Comparison of ENCODE assay signal across 16 cellular contexts in genomic region chr2:237718277-237718634, GRCh38.
DNase-seq lines count a peak whose midpoint lies in the region; ATAC-seq and TF ChIP-seq lines count a peak whose summit lies in the region.
"Had no signal": no experiment of that assay in that cellular context is flagged by ENCODE, and none has a peak within 500 bp of the region (broad histone marks: within the 10 kb centered on the region; RNA-seq: fewer than 3 reads in every experiment).

No MANE protein-coding gene starts in this region.

- ATAC-seq in CD8-positive, alpha-beta T cell: no peak
- ATAC-seq in gastroesophageal sphincter (no peak), Right ventricle myocardium inferior (no peak), HG02852 (IDR thresholded peaks at IDR 0.05; ENCODE audit: unreplicated experiment) (no peak)
- ATAC-seq: GM23338 had no signal

- H3K27ac ChIP-seq in CD8-positive, alpha-beta T cell (ENCODE audit: low read depth, low read length): no peak overlapping the region
- peak overlapping the region; percentile 84 for H3K27ac ChIP-seq in VCaP
- H3K27ac ChIP-seq in gastroesophageal sphincter: peak overlapping the region in 3 of 4 donors; percentile 59 to 85 (median 81)
- H3K27ac ChIP-seq: ovary had no signal

- no peaks in the 10 kb centered on the region for H3K27me3 Mint-ChIP-seq in CD8-positive, alpha-beta T cell (ENCODE audit: low read depth)
- H3K27me3 Mint-ChIP-seq in osteocyte (ENCODE audit: unreplicated experiment): no peaks in the 10 kb centered on the region

- TF ChIP-seq POLR2A in gastroesophageal sphincter (IDR thresholded peaks at IDR 0.05): no peak

- CTCF ChIA-PET in CD8-positive, alpha-beta T cell (lab: Charles Lee): no interaction called here

- POLR2A ChIA-PET in CD8-positive, alpha-beta T cell (lab: Charles Lee): no interaction called here

- 81 to 85% methylated on average over 7 to 9 of the region's 9 CpGs for WGBS in gastroesophageal sphincter (ENCODE audit: low coverage in 1 of 2), 2 donors

- H3K27ac Mint-ChIP-seq in CD8-positive, alpha-beta T cell: peak overlapping the region; percentile 32
- H3K27ac Mint-ChIP-seq in osteocyte (ENCODE audit: unreplicated experiment): peak overlapping the region; percentile 48
- H3K27ac Mint-ChIP-seq: GM23338 had no signal

- no peak for DNase-seq in CD8-positive, alpha-beta T cell
- DNase-seq in osteocyte (ENCODE audit: extremely low spot score, unreplicated experiment): peak; percentile 53
- no peak for DNase-seq in Right ventricle myocardium inferior (ENCODE audit: missing footprints)
- no peak for DNase-seq in iPS-NIHi7 (ENCODE audit: extremely low spot score)
- no peak for DNase-seq in NCI-H1436 treated with DMSO at 0.1 percent for 48 hours (lab: John Stamatoyannopoulos, UW)
- DNase-seq: MG63; NCI-H2029; NCI-H748 treated with DMSO at 0.1 percent for 48 hours; ovary; small intestine; stimulated activated naive CD4-positive, alpha-beta T cell treated with Interleukin-2 at 50 U/mL for 16 hours; SW 1271 had no signal

- H3K36me3 Mint-ChIP-seq in CD8-positive, alpha-beta T cell: peaks cover 58% of the 10 kb centered on the region
- peaks cover 9% of the 10 kb centered on the region for H3K36me3 Mint-ChIP-seq in osteocyte (ENCODE audit: unreplicated experiment)

- intact Hi-C loops in CD8-positive, alpha-beta T cell (cut with DNase I, micrococcal nuclease): no loop called here
- intact Hi-C loops in Right ventricle myocardium inferior (cut with DNase I): no loop called here

- H3K4me1 Mint-ChIP-seq in CD8-positive, alpha-beta T cell (ENCODE audit: low read depth): peaks cover 68% of the 10 kb centered on the region
- peaks cover 46% of the 10 kb centered on the region for H3K4me1 Mint-ChIP-seq in osteocyte (ENCODE audit: unreplicated experiment)

- no peak for TF ChIP-seq EP300 in gastroesophageal sphincter (IDR thresholded peaks at IDR 0.05)

- H3K27me3 ChIP-seq in CD8-positive, alpha-beta T cell (ENCODE audit: insufficient read depth, low read length): no peaks in the 10 kb centered on the region
- no peaks in the 10 kb centered on the region for H3K27me3 ChIP-seq in gastroesophageal sphincter
- H3K27me3 ChIP-seq: MG63, ovary had no signal

- peaks cover 11% of the 10 kb centered on the region for H3K4me1 ChIP-seq in CD8-positive, alpha-beta T cell (ENCODE audit: insufficient read depth, low read length)
- H3K4me1 ChIP-seq in gastroesophageal sphincter: peaks cover 11 to 88% (median 16%) of the 10 kb centered on the region in 3 donors

- no peak overlapping the region for H3K4me3 ChIP-seq in CD8-positive, alpha-beta T cell (ENCODE audit: low read depth, low read length)
- H3K4me3 ChIP-seq in gastroesophageal sphincter: no peak overlapping the region
- H3K4me3 ChIP-seq: GM23338, MG63, ovary had no signal

- TF ChIP-seq CTCF in CD8-positive, alpha-beta T cell (IDR thresholded peaks at IDR 0.05): no peak
- TF ChIP-seq CTCF in VCaP (conservative IDR thresholded peaks at IDR 0.05) (no peak), gastroesophageal sphincter (IDR thresholded peaks at IDR 0.05) (no peak), osteocyte (IDR thresholded peaks at IDR 0.05) (no peak)

- no peaks in the 10 kb centered on the region for H3K9me3 ChIP-seq in CD8-positive, alpha-beta T cell (ENCODE audit: low read length)
- H3K9me3 ChIP-seq in gastroesophageal sphincter: no peaks in the 10 kb centered on the region
- H3K9me3 ChIP-seq: MG63, ovary had no signal

- H3K4me3 Mint-ChIP-seq in CD8-positive, alpha-beta T cell: no peak overlapping the region
- H3K4me3 Mint-ChIP-seq in osteocyte (ENCODE audit: unreplicated experiment): no peak overlapping the region
- H3K4me3 Mint-ChIP-seq: GM23338 had no signal

- no peaks in the 10 kb centered on the region for H3K9me3 Mint-ChIP-seq in CD8-positive, alpha-beta T cell
- H3K9me3 Mint-ChIP-seq in osteocyte (ENCODE audit: unreplicated experiment): no peaks in the 10 kb centered on the region
- H3K9me3 Mint-ChIP-seq: GM23338 had no signal

- no peaks in the 10 kb centered on the region for H3K36me3 ChIP-seq in CD8-positive, alpha-beta T cell (ENCODE audit: insufficient read depth, low read length)
- H3K36me3 ChIP-seq in gastroesophageal sphincter: peaks cover 0 to 11% of the 10 kb centered on the region in 2 donors
- H3K36me3 ChIP-seq: ovary had no signal
